In the genomic region with DNA sequence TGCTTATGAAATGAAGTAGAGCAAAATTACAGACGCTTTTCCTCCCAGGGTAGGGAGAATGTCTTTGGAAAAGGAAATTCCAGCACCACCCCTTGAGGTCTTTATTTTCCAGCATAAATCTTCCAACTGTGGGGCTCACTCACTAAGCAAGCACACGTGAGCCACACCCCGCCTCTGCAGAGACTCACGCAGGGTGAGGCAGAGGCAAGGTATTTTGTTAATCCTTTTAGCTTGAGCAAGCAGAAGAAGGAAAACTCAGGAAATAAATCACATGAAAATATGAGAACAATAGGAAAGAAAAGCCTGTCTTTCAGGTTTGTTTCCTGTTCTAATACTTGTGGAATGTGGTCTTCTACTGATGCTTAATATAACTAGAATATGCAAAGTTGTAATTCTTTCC, we compare ENCODE assay signal across 1 cellular context.
A peak's percentile ranks its signal among the peaks of the same experiment; 100 is the strongest.
TF ChIP-seq lines count a peak whose summit lies in the region.

No MANE protein-coding gene starts in this region.

TF ChIP-seq in HepG2, 621 proteins besides CTCF, POLR2A, EP300 and RAD21 (continued from another document):
- TF ChIP-seq SNRNP70 (IDR thresholded peaks at IDR 0.05; ENCODE audit: low read depth, low read length): no peak
- TF ChIP-seq FOXP1 (IDR thresholded peaks at IDR 0.05): no peak
- TF ChIP-seq FOXP1 (CRISPR knock-in tag; IDR thresholded peaks at IDR 0.05): 0 out of 2 replicates have a peak, but pooled peaks have one; percentile 8
- no peak for TF ChIP-seq ZNF343 (CRISPR knock-in tag; IDR thresholded peaks at IDR 0.05)
